Comparison of ENCODE assay signal across 18 cellular contexts in genomic region chr14:56423591-56423991, GRCh38.
DNase-seq lines count a peak whose midpoint lies in the region; ATAC-seq lines count a peak whose summit lies in the region.
"Had no signal": no experiment of that assay in that cellular context is flagged by ENCODE, and none has a peak within 500 bp of the region (broad histone marks: within the 10 kb centered on the region; RNA-seq: fewer than 3 reads in every experiment).

No MANE protein-coding gene starts in this region.

- H2AFZ ChIP-seq in GM23248: 0 out of 2 replicates have a peak overlapping the region, but pooled peaks have one; percentile 15

- no peaks in the 10 kb centered on the region for H3K79me2 ChIP-seq in GM23248 (ENCODE audit: insufficient read depth)

- no peak overlapping the region for H3K4me3 Mint-ChIP-seq in activated T-helper 17 cell treated with anti-CD3 and anti-CD28 coated beads, Interleukin-2, amount 50 U/mL, for 72 hours
- H3K4me3 Mint-ChIP-seq: CD4-positive, alpha-beta T cell; mesothelial cell of epicardium had no signal

- H3K9me3 Mint-ChIP-seq in activated T-helper 17 cell treated with anti-CD3 and anti-CD28 coated beads, Interleukin-2, amount 50 U/mL, for 72 hours: no peaks in the 10 kb centered on the region
- H3K9me3 Mint-ChIP-seq: CD4-positive, alpha-beta T cell had no signal

- intact Hi-C loops in sciatic nerve (cut with DNase I): no loop called here

- H3K9ac ChIP-seq in GM23248: no peak overlapping the region

- no peaks in the 10 kb centered on the region for H3K4me1 Mint-ChIP-seq in activated T-helper 17 cell treated with anti-CD3 and anti-CD28 coated beads, Interleukin-2, amount 50 U/mL, for 72 hours

- H4K20me1 ChIP-seq in GM23248 (ENCODE audit: insufficient read depth): no peaks in the 10 kb centered on the region

- H3K27me3 ChIP-seq in GM23248 (replicated peaks; ENCODE audit: insufficient read depth) (peaks cover 15% of the 10 kb centered on the region), SJSA1 (replicated peaks) (no peaks in the 10 kb centered on the region)
- H3K27me3 ChIP-seq: body of pancreas, uterus had no signal

- ATAC-seq in sciatic nerve (peak; percentile 84), HG02884 (IDR thresholded peaks at IDR 0.05; ENCODE audit: unreplicated experiment) (no peak), GM19328 (IDR thresholded peaks at IDR 0.05; ENCODE audit: unreplicated experiment) (no peak)
- ATAC-seq in activated T-helper 17 cell treated with anti-CD3 and anti-CD28 coated beads, Interleukin-2, amount 50 U/mL, for 72 hours (replicated peaks): no peak
- ATAC-seq: Panc1 had no signal

- no peak overlapping the region for H3K27ac Mint-ChIP-seq in activated T-helper 17 cell treated with anti-CD3 and anti-CD28 coated beads, Interleukin-2, amount 50 U/mL, for 72 hours
- H3K27ac Mint-ChIP-seq: CD4-positive, alpha-beta T cell; mesothelial cell of epicardium had no signal

- H3K27ac ChIP-seq in GM23248: no peak overlapping the region
- H3K27ac ChIP-seq in SJSA1: no peak overlapping the region
- H3K27ac ChIP-seq: body of pancreas, uterus had no signal

- 24 to 29% methylated on average over 3 of the region's 3 CpGs for whole genome bisulfite sequencing in GM23248 (ENCODE audit: low coverage in 1 of 2, low lambda C conversion rate in 2 of 2, missing lambda C conversion rate in 2 of 2), 2 experiments

- peaks cover 7% of the 10 kb centered on the region; the same call in 1 of the 2 replicates for H3K4me1 ChIP-seq in GM23248 (ENCODE audit: insufficient read depth)
- H3K4me1 ChIP-seq in SJSA1 (replicated peaks): peaks cover 25% of the 10 kb centered on the region
- H3K4me1 ChIP-seq: uterus had no signal

- H3K36me3 Mint-ChIP-seq in activated T-helper 17 cell treated with anti-CD3 and anti-CD28 coated beads, Interleukin-2, amount 50 U/mL, for 72 hours (ENCODE audit: low read depth): no peaks in the 10 kb centered on the region
- H3K36me3 Mint-ChIP-seq: mesothelial cell of epicardium had no signal

- DNase-seq in GM23248: peak; percentile 12
- DNase-seq in SJSA1 (ENCODE audit: low read depth in 1 of 2, low spot score in 2 of 2): peak; percentile 60 to 82
- peak; percentile 87 for DNase-seq in fibroblast of peridontal ligament (ENCODE audit: extremely low read depth)
- no peak for DNase-seq in sciatic nerve (ENCODE audit: low spot score)
- DNase-seq: body of pancreas; CD4-positive, alpha-beta T cell; effector CD8-positive, alpha-beta T cell; MM.1S; NCI-H2081 treated with DMSO at 0.1 percent for 48 hours; occipital lobe; stimulated activated naive CD4-positive, alpha-beta T cell; uterus had no signal

- in situ Hi-C loops in GM23248 (cut with MboI): no loop called here

- no peak overlapping the region for H3K4me2 ChIP-seq in GM23248 (ENCODE audit: unreplicated experiment)

- H3K36me3 ChIP-seq in GM23248 (ENCODE audit: low read depth) (no peaks in the 10 kb centered on the region), SJSA1 (no peaks in the 10 kb centered on the region)
- H3K36me3 ChIP-seq: uterus had no signal

- H3K9me2 ChIP-seq in GM23248 (ENCODE audit: insufficient read depth): no peaks in the 10 kb centered on the region

- H3K9me3 ChIP-seq in GM23248 (ENCODE audit: low read depth): no peaks in the 10 kb centered on the region
- H3K9me3 ChIP-seq in SJSA1 (replicated peaks): no peaks in the 10 kb centered on the region; the same call in 1 of the 2 replicates
- H3K9me3 ChIP-seq: body of pancreas, uterus had no signal

- H3F3A ChIP-seq in GM23248 (ENCODE audit: insufficient read depth): no peaks in the 10 kb centered on the region

- peaks cover 3% of the 10 kb centered on the region for H3K27me3 Mint-ChIP-seq in activated T-helper 17 cell treated with anti-CD3 and anti-CD28 coated beads, Interleukin-2, amount 50 U/mL, for 72 hours
- H3K27me3 Mint-ChIP-seq: CD4-positive, alpha-beta T cell had no signal

- H3K4me3 ChIP-seq in GM23248 (no peak overlapping the region), SJSA1 (no peak overlapping the region)
- H3K4me3 ChIP-seq: body of pancreas, skin epidermis, uterus had no signal
